1 cellular context compared by ENCODE assay signal in genomic region chr16:74666425-74667214, GRCh38.
A peak's percentile ranks its signal among the peaks of the same experiment; 100 is the strongest.
TF ChIP-seq lines count a peak whose summit lies in the region.

Gene RFWD3 (minus strand): TSS chr16:74666877. CDS start chr16:74661449, 5,428 bp downstream.

TF ChIP-seq in WTC11, 78 proteins besides CTCF, POLR2A, EP300 and RAD21 (continued from another document):
- TF ChIP-seq USF1 (CRISPR knock-in tag; IDR thresholded peaks at IDR 0.05) (0 out of 2 replicates have a peak, but pooled peaks have one; percentile 15), ETV6 (CRISPR knock-in tag; IDR thresholded peaks at IDR 0.05) (no peak), KAT7 (CRISPR knock-in tag; IDR thresholded peaks at IDR 0.05; ENCODE audit: borderline replicate concordance) (0 out of 2 replicates have a peak, but pooled peaks have one; percentile 34), RELA (CRISPR knock-in tag; IDR thresholded peaks at IDR 0.05; ENCODE audit: borderline replicate concordance) (0 out of 2 replicates have a peak, but pooled peaks have one; percentile 14), MYBL2 (CRISPR knock-in tag; IDR thresholded peaks at IDR 0.05) (peak; percentile 79; the same call in 1 of the 2 replicates), E2F4 (CRISPR knock-in tag; IDR thresholded peaks at IDR 0.05; ENCODE audit: borderline replicate concordance, low read depth) (0 out of 2 replicates have a peak, but pooled peaks have one; percentile 68), E2F5 (CRISPR knock-in tag; IDR thresholded peaks at IDR 0.05) (peak; percentile 20; the same call in 1 of the 2 replicates), JUN (CRISPR knock-in tag; IDR thresholded peaks at IDR 0.05) (peak; percentile 77; the same call in 1 of the 2 replicates), CREB1 (CRISPR knock-in tag; IDR thresholded peaks at IDR 0.05) (peak; percentile 73; the same call in 1 of the 2 replicates), ZNF396 (CRISPR knock-in tag; IDR thresholded peaks at IDR 0.05; ENCODE audit: borderline replicate concordance) (no peak), ZNF219 (CRISPR knock-in tag; IDR thresholded peaks at IDR 0.05; ENCODE audit: borderline replicate concordance) (peak; percentile 41; the same call in 1 of the 2 replicates), TEAD4 (CRISPR knock-in tag; IDR thresholded peaks at IDR 0.05) (peak; percentile 77), FOXP1 (CRISPR knock-in tag; IDR thresholded peaks at IDR 0.05; ENCODE audit: borderline replicate concordance) (peak; percentile 79; the same call in 1 of the 2 replicates), NFYB (CRISPR knock-in tag; conservative IDR thresholded peaks at IDR 0.05; ENCODE audit: low read depth) (peak; percentile 95), MAX (CRISPR knock-in tag; IDR thresholded peaks at IDR 0.05) (peak; percentile 77), SP1 (CRISPR knock-in tag; conservative IDR thresholded peaks at IDR 0.05) (peak; percentile 68; the same call in 1 of the 2 replicates)
